In the genomic region with DNA sequence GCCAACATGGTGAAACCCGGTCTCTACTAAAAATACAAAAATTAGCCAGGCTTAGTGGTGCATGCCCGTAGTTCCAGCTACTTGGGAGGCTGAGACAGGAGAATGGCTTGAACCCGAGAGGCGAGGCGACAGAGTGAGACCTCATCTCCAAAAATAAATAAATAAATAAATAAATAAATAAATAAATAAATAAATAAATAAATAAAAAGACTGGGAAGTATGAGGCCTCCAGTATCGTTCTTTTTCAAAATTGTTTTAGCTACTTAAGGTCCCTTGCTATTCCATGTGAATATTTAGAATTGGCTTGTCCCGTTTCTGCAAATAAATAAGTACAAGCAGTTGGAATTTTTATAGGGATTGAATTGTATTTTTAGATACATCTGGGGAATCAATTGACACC, we compare ENCODE assay signal across 2 cellular contexts.
A peak's percentile ranks its signal among the peaks of the same experiment; 100 is the strongest.
TF ChIP-seq lines count a peak whose summit lies in the region.

No MANE protein-coding gene starts in this region.

TF ChIP-seq in A549, 52 proteins besides CTCF, POLR2A, EP300 and RAD21:
- TF ChIP-seq ZC3H11A (IDR thresholded peaks at IDR 0.05), result peak; percentile 91
- TF ChIP-seq CEBPB (IDR thresholded peaks at IDR 0.05), result no peak

TF ChIP-seq in K562, 482 proteins besides CTCF, POLR2A, EP300 and RAD21:
- TF ChIP-seq ATF1 (CRISPR knock-in tag; IDR thresholded peaks at IDR 0.05), result no peak
- TF ChIP-seq ATF1 (tag; IDR thresholded peaks at IDR 0.05), result no peak
- peak; percentile 91; the same call in 1 of the 2 replicates for TF ChIP-seq ZC3H11A (IDR thresholded peaks at IDR 0.05; ENCODE audit: low read depth, low read length)
